11 cellular contexts compared by ENCODE assay signal in the genomic region with DNA sequence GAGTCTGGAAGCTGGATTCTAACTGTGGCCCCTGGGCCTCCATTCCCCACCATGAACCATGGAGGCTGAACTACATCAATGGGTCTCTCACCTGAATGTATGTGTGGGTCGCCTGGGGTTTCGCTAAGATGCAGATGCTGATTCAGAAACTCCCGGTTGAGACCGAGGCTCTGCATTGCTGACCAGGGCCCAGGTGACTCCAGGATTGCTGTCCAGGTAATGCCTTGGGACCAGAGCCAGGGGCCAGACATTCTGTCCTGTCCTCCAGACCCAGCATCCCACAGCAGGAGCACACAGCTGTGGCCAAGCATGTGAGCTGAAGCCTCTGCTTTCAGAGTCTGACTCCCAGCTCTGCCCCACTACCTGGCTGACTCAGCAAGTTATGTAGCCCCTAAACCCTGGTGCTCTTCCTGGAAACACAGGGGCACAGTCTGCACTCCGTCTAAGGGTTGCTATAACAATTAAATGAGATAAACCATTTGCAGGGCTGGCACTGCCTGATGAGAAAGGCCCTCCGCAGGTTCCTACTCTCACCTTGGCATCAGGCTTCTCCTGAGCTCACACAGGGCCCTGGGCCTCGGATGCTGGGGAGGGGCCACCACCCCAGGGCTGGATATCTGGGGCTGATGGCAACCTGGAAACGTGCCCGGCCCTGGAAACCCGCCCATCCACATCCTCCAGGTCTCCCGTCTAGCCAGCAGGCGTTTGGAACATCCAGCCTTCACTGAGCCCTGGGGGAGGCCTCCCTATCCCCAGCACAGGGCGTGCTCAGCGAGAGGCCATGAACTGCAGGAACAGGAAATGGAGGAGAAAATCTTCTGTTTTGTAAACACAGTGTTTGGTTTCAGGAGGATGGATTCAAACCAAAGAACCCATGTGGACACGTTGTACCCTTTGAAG.
DNase-seq lines count a peak whose midpoint lies in the region; ATAC-seq and TF ChIP-seq lines count a peak whose summit lies in the region.
"Had no signal": no experiment of that assay in that cellular context is flagged by ENCODE, and none has a peak within 500 bp of the region (broad histone marks: within the 10 kb centered on the region; RNA-seq: fewer than 3 reads in every experiment).

No MANE protein-coding gene starts in this region.

- peaks cover 13% of the 10 kb centered on the region for H3K27me3 Mint-ChIP-seq in activated CD8-positive, alpha-beta T cell treated with anti-CD3 and anti-CD28 coated beads, Interleukin-2, amount 10 ng/mL, durations not matched to agents 7 days and 5 days (ENCODE audit: low read depth)

- H3K4me3 ChIP-seq in Peyer's patch (no peak overlapping the region), lower lobe of right lung (no peak overlapping the region), upper lobe of right lung (no peak overlapping the region)

- intact Hi-C loops in lower lobe of right lung (cut with DNase I) (no loop called here), upper lobe of right lung (cut with DNase I) (no loop called here)

- peaks cover 14% of the 10 kb centered on the region for H3K9me3 Mint-ChIP-seq in activated CD8-positive, alpha-beta T cell treated with anti-CD3 and anti-CD28 coated beads, Interleukin-2, amount 10 ng/mL, durations not matched to agents 7 days and 5 days (ENCODE audit: insufficient read depth)

- H3K27me3 ChIP-seq in Peyer's patch = no peaks in the 10 kb centered on the region
- peaks cover 2% of the 10 kb centered on the region for H3K27me3 ChIP-seq in lower lobe of right lung (ENCODE audit: low read depth)
- no peaks in the 10 kb centered on the region for H3K27me3 ChIP-seq in upper lobe of right lung

- ATAC-seq in lower lobe of right lung = no peak
- ATAC-seq in upper lobe of right lung = no peak
- ATAC-seq in activated CD8-positive, alpha-beta T cell treated with anti-CD3 and anti-CD28 coated beads, Interleukin-2, amount 10 ng/mL, durations not matched to agents 7 days and 5 days = no peak
- ATAC-seq: stimulated activated naive CD8-positive, alpha-beta T cell treated with anti-CD3 and anti-CD28 coated beads, Interleukin-15, Interleukin-2, amounts not matched to agents 100 U/mL and 50 U/mL, for 24 hours had no signal

- TF ChIP-seq CTCF in Peyer's patch (IDR thresholded peaks at IDR 0.05) = no peak
- TF ChIP-seq CTCF in lower lobe of right lung (IDR thresholded peaks at IDR 0.05) = no peak
- no peak for TF ChIP-seq CTCF in upper lobe of right lung (IDR thresholded peaks at IDR 0.05)
- no peak for TF ChIP-seq CTCF in GM10266 (IDR thresholded peaks at IDR 0.05; ENCODE audit: control insufficient read depth, insufficient read depth, low read depth, missing control alignments)

- H3K4me1 ChIP-seq in Peyer's patch (no peaks in the 10 kb centered on the region), lower lobe of right lung (no peaks in the 10 kb centered on the region), upper lobe of right lung (no peaks in the 10 kb centered on the region)

- no peaks in the 10 kb centered on the region for H3K9me3 ChIP-seq in Peyer's patch
- H3K9me3 ChIP-seq in lower lobe of right lung = peaks cover 13% of the 10 kb centered on the region
- peaks cover 6% of the 10 kb centered on the region for H3K9me3 ChIP-seq in upper lobe of right lung

- H3K27ac ChIP-seq in Peyer's patch = peak overlapping the region in 3 of 4 donors; percentile 13 to 59 (median 42)
- H3K27ac ChIP-seq in lower lobe of right lung = no peak overlapping the region
- no peak overlapping the region for H3K27ac ChIP-seq in upper lobe of right lung

- peaks cover 1% of the 10 kb centered on the region for H3K36me3 Mint-ChIP-seq in activated CD8-positive, alpha-beta T cell treated with anti-CD3 and anti-CD28 coated beads, Interleukin-2, amount 10 ng/mL, durations not matched to agents 7 days and 5 days (ENCODE audit: low read depth)

- no peak for TF ChIP-seq POLR2A in Peyer's patch (IDR thresholded peaks at IDR 0.05)

- CTCF ChIA-PET in activated CD8-positive, alpha-beta T cell treated with anti-CD3 and anti-CD28 coated beads, Interleukin-2, amount 10 ng/mL, durations not matched to agents 7 days and 5 days (lab: Charles Lee) = no interaction called here

- H3K36me3 ChIP-seq in Peyer's patch (no peaks in the 10 kb centered on the region), lower lobe of right lung (no peaks in the 10 kb centered on the region), upper lobe of right lung (no peaks in the 10 kb centered on the region)

- H3K27ac Mint-ChIP-seq in activated CD8-positive, alpha-beta T cell treated with anti-CD3 and anti-CD28 coated beads, Interleukin-2, amount 10 ng/mL, durations not matched to agents 7 days and 5 days = no peak overlapping the region

- DNase-seq in activated gamma-delta T cell treated with Interleukin-2 at 50 U/mL for 16 hours (peak; percentile 0), activated gamma-delta T cell (lab: John Stamatoyannopoulos, UW) (no peak), Peyer's patch (peak in 2 of 3 donors; percentile 34 to 49), lower lobe of right lung (peak; percentile 41), upper lobe of right lung (peak; percentile 54), GM10266 (ENCODE audit: extremely low spot score) (no peak), midbrain (lab: John Stamatoyannopoulos, UW) (no peak)
- DNase-seq in activated CD8-positive, alpha-beta T cell treated with anti-CD3 and anti-CD28 coated beads, Interleukin-2, amount 10 ng/mL, durations not matched to agents 7 days and 5 days = no peak
- DNase-seq: activated naive CD4-positive, alpha-beta T cell treated with Interleukin-2 at 50 U/mL for 16 hours; HCEC 1CT; stimulated activated naive CD8-positive, alpha-beta T cell treated with anti-CD3 and anti-CD28 coated beads, Interleukin-15, Interleukin-2, amounts not matched to agents 100 U/mL and 50 U/mL, for 24 hours had no signal

- POLR2A ChIA-PET in activated CD8-positive, alpha-beta T cell treated with anti-CD3 and anti-CD28 coated beads, Interleukin-2, amount 10 ng/mL, durations not matched to agents 7 days and 5 days (lab: Charles Lee) = no interaction called here

- H3K4me3 Mint-ChIP-seq in activated CD8-positive, alpha-beta T cell treated with anti-CD3 and anti-CD28 coated beads, Interleukin-2, amount 10 ng/mL, durations not matched to agents 7 days and 5 days = no peak overlapping the region

- peaks cover 6% of the 10 kb centered on the region for H3K4me1 Mint-ChIP-seq in activated CD8-positive, alpha-beta T cell treated with anti-CD3 and anti-CD28 coated beads, Interleukin-2, amount 10 ng/mL, durations not matched to agents 7 days and 5 days (ENCODE audit: low read depth)

Comparison
In these comparisons a context has a peak if more than half of its experiments do, and no peak if none do; other contexts are left out.
1. DNase-seq: peak in activated gamma-delta T cell treated with Interleukin-2 at 50 U/mL for 16 hours (single experiment), Peyer's patch (2 of 3), lower lobe of right lung (single experiment) and upper lobe of right lung (single experiment); none in activated gamma-delta T cell (single experiment), activated CD8-positive, alpha-beta T cell treated with anti-CD3 and anti-CD28 coated beads, Interleukin-2, amount 10 ng/mL, durations not matched to agents 7 days and 5 days (single experiment), GM10266 (single experiment) and midbrain (single experiment).
2. H3K27ac ChIP-seq: peak in Peyer's patch (3 of 4); none in lower lobe of right lung (single experiment) and upper lobe of right lung (single experiment).